ENCODE assay signal across 1 cellular context in genomic region chr5:65803699-65804426, GRCh38.
A peak's percentile ranks its signal among the peaks of the same experiment; 100 is the strongest.
TF ChIP-seq lines count a peak whose summit lies in the region.

No MANE protein-coding gene starts in this region.

TF ChIP-seq in IMR-90, 13 proteins besides CTCF, POLR2A, EP300 and RAD21:
- TF ChIP-seq USF2 (IDR thresholded peaks at IDR 0.05; ENCODE audit: low read depth, low read length) (no peak), CEBPB (IDR thresholded peaks at IDR 0.05; ENCODE audit: low read depth, low read length) (peak; percentile 44; the same call in 1 of the 2 replicates)
